ENCODE assay signal across 31 cellular contexts in genomic region chr2:21814588-21815192, GRCh38.
"Had no signal": no experiment of that assay in that cellular context is flagged by ENCODE, and none has a peak within 500 bp of the region (broad histone marks: within the 10 kb centered on the region; RNA-seq: fewer than 3 reads in every experiment).

No MANE protein-coding gene starts in this region.

- DNase-seq: activated B cell treated with CpG ODN at 0.5 μM for 24 hours; activated CD4-positive, alpha-beta memory T cell treated with anti-CD3 and anti-CD28 coated beads for 36 hours; activated CD4-positive, alpha-beta T cell treated with anti-CD3 and anti-CD28 coated beads for 4 hours; activated CD4-positive, alpha-beta T cell treated with anti-CD3 and anti-CD28 coated beads, Interleukin-2, amount 10 ng/mL, durations not matched to agents 24 days and 14 days; activated CD4-positive, alpha-beta T cell treated with anti-CD3 and anti-CD28 coated beads, Interleukin-2, amount 50 U/mL, for 1 hour; activated CD4-positive, alpha-beta T cell treated with anti-CD3 and anti-CD28 coated beads, Interleukin-2, amount 50 U/mL, for 4 hours; activated CD4-positive, CD25-positive, alpha-beta regulatory T cell treated with anti-CD3 and anti-CD28 coated beads, Interleukin-2, amount 50 U/mL, for 72 hours; activated CD8-positive, alpha-beta memory T cell treated with anti-CD3 and anti-CD28 coated beads, Interleukin-2, amount 50 U/mL, for 4 hours; activated CD8-positive, alpha-beta T cell treated with anti-CD3 and anti-CD28 coated beads for 36 hours; activated effector memory CD4-positive, alpha-beta T cell treated with anti-CD3 and anti-CD28 coated beads, Interleukin-2, amount 50 U/mL, for 16 hours; activated gamma-delta T cell treated with Interleukin-2 at 50 U/mL for 16 hours; activated naive CD4-positive, alpha-beta T cell; activated naive CD4-positive, alpha-beta T cell treated with anti-CD3 and anti-CD28 coated beads for 36 hours; activated naive CD4-positive, alpha-beta T cell treated with anti-CD3 and anti-CD28 coated beads, Interleukin-2, amount 50 U/mL, for 16 hours; activated naive CD8-positive, alpha-beta T cell treated with anti-CD3 and anti-CD28 coated beads for 36 hours; activated T-cell treated with anti-CD3 and anti-CD28 coated beads for 4 hours; activated T-cell treated with anti-CD3 and anti-CD28 coated beads, Interleukin-2, amount 50 U/mL, for 1 hour; activated T-cell treated with anti-CD3 and anti-CD28 coated beads, Interleukin-2, amount 50 U/mL, for 4 hours; activated T-cell treated with anti-CD3 and anti-CD28 coated beads, Interleukin-2, amount 50 U/mL, for 72 hours; adrenal gland; amniotic stem cell; aorta; body of pancreas; brain microvascular endothelial cell; central memory CD4-positive, alpha-beta T cell; T-helper 2 cell; T-helper 9 cell had no signal

- ATAC-seq: activated CD8-positive, alpha-beta T cell treated with anti-CD3 and anti-CD28 coated beads for 36 hours; activated naive CD4-positive, alpha-beta T cell treated with anti-CD3 and anti-CD28 coated beads, Interleukin-2, amount 50 U/mL, for 72 hours; activated T-cell treated with anti-CD3 and anti-CD28 coated beads, Interleukin-2, amount 50 U/mL, for 4 hours; activated T-cell treated with anti-CD3 and anti-CD28 coated beads, Interleukin-2, amount 50 U/mL, for 72 hours; activated T-helper 17 cell treated with anti-CD3 and anti-CD28 coated beads, Interleukin-2, amount 50 U/mL, for 72 hours; body of pancreas had no signal

- H3K27ac ChIP-seq: adrenal gland, body of pancreas, brain microvascular endothelial cell, breast epithelium, VCaP had no signal

- H3K27me3 ChIP-seq: adrenal gland, body of pancreas, brain microvascular endothelial cell, breast epithelium had no signal

- H3K36me3 ChIP-seq: adrenal gland, brain microvascular endothelial cell, breast epithelium had no signal

- H3K4me3 ChIP-seq: adrenal gland, body of pancreas, breast epithelium had no signal

- H3K9me3 ChIP-seq: adrenal gland, body of pancreas, breast epithelium had no signal
